In the genomic region with DNA sequence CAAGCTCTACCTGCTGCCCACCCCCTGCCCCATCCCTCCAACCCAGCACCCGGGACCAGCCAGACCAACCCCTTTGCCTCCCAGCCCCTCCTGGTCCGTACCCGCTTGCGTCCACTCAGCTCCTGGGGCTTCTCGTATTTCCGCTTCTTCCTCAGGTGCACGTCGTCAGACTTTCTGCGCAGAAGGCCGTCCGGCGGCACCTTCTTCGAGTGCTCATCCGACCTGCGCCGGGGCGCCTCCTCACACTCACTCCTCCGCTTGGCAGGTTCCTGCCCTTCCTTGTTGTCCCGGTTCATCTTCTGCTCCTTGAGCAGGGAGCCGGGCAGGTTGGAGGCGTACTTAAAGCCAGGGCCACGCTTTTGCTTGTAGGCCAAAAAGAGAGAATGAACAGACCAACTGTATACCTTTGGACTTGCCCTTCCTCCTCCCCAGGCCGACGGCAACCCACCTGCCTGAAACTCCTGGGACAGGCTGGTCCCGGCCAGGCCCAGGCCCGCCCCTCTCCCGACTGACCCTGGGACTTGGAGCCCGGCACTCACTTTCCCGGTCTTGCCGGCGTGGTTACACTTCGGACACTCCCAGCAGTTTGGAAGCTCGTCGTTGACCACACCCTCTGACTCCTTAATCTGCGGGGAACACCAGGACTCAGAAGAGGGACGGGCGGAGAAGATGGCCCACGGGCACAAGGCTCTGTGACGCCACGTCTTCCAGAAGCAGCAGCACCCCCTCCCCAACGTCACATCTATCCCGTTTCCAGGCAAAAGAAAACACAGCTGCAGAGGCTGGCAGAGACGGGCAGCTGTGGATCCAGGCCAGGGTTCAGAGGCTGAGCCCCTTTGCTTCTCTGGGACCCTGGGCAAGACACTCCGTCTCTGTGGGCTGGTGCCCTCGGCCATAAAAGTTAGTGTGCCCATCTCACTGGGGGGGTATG, we compare ENCODE assay signal across 11 cellular contexts. TPM values are rescaled to one million over a fixed set of nuclear protein-coding genes. Genes with fewer than 3 reads are reported as not detected.
DNase-seq lines count a peak whose midpoint lies in the region.
"Had no signal": no experiment of that assay in that cellular context is flagged by ENCODE, and none has a peak within 500 bp of the region (broad histone marks: within the 10 kb centered on the region; RNA-seq: fewer than 3 reads in every experiment).

No MANE protein-coding gene starts in this region.

- H3K14ac ChIP-seq in neuronal stem cell (ENCODE audit: low read length) = no peak overlapping the region

- H2AFZ ChIP-seq in neuronal stem cell (ENCODE audit: low read length) = no peak overlapping the region

- H3K4me3 ChIP-seq in neuronal stem cell (ENCODE audit: low read length in 2 of 2) = no peak overlapping the region
- H3K4me3 ChIP-seq: upper lobe of right lung had no signal

- no peak overlapping the region for H2BK120ac ChIP-seq in neuronal stem cell (ENCODE audit: low read depth, low read length)

- peak overlapping the region; percentile 41 for H3K27ac Mint-ChIP-seq in activated naive CD4-positive, alpha-beta T cell treated with anti-CD3 and anti-CD28 coated beads for 36 hours
- H3K27ac Mint-ChIP-seq: T-helper 1 cell treated with Interleukin-12 subunit alpha and Interleukin-12 subunit beta and Interleukin-4 antibody, amounts not matched to agents 30 μg/mL and 1 μg/mL, for 36 hours had no signal

- H4K91ac ChIP-seq in neuronal stem cell (ENCODE audit: low read depth, low read length, poor library complexity) = no peak overlapping the region

- no peak overlapping the region for H3K9ac ChIP-seq in neuronal stem cell (ENCODE audit: low read depth, low read length, poor library complexity)

- no peak for DNase-seq in activated naive CD4-positive, alpha-beta T cell treated with anti-CD3 and anti-CD28 coated beads for 36 hours
- DNase-seq in activated naive CD4-positive, alpha-beta T cell treated with Interleukin-2 at 50 U/mL for 16 hours = no peak
- no peak for DNase-seq in neuronal stem cell (ENCODE audit: low spot score)
- DNase-seq in NCI-H345 (lab: John Stamatoyannopoulos, UW) = no peak
- DNase-seq in effector CD8-positive, alpha-beta T cell (lab: John Stamatoyannopoulos, UW) = no peak
- DNase-seq in T-helper 1 cell = no peak

- H3K4me1 ChIP-seq in neuronal stem cell (ENCODE audit: control insufficient read depth in 2 of 2, insufficient read depth in 1 of 2, low read depth in 1 of 2, low read length in 2 of 2) = no peaks in the 10 kb centered on the region
- H3K4me1 ChIP-seq: Caco-2, upper lobe of right lung had no signal

- peak overlapping the region; percentile 80 for H3K23ac ChIP-seq in neuronal stem cell (ENCODE audit: low read depth, low read length, poor library complexity)

- no peak overlapping the region for H3K4me2 ChIP-seq in neuronal stem cell (ENCODE audit: insufficient read depth, low read length, poor library complexity, severe bottlenecking)

- no peaks in the 10 kb centered on the region for H3K27me3 ChIP-seq in neuronal stem cell (ENCODE audit: control insufficient read depth in 3 of 3, insufficient read depth in 3 of 3, low read depth in 1 of 3, low read length in 3 of 3)
- H3K27me3 ChIP-seq: upper lobe of right lung had no signal

- H3K36me3 Mint-ChIP-seq in activated naive CD4-positive, alpha-beta T cell treated with anti-CD3 and anti-CD28 coated beads for 36 hours (ENCODE audit: low read depth) = peaks cover 19% of the 10 kb centered on the region

- H3K27me3 Mint-ChIP-seq in activated naive CD4-positive, alpha-beta T cell treated with anti-CD3 and anti-CD28 coated beads for 36 hours (ENCODE audit: low read depth) = no peaks in the 10 kb centered on the region

- no peak overlapping the region for H3K4ac ChIP-seq in neuronal stem cell (ENCODE audit: low read length)

- H2BK5ac ChIP-seq in neuronal stem cell (ENCODE audit: low read length) = no peak overlapping the region

- H3K36me3 ChIP-seq in neuronal stem cell (replicated peaks in 1 of 2; ENCODE audit: control insufficient read depth in 2 of 2, insufficient read depth in 2 of 2, low read length in 2 of 2) = peaks cover 53 to 90% of the 10 kb centered on the region in 2 donors

- no CpG with 5 or more reads among the region's 45 CpGs for WGBS in neuronal stem cell (ENCODE audit: extremely low coverage in 2 of 2, insufficient read length in 2 of 2, insufficient replicate concordance in 1 of 2), 2 donors

- no peak overlapping the region for H3K18ac ChIP-seq in neuronal stem cell (ENCODE audit: low read length)

- H3K27ac ChIP-seq in cingulate gyrus (ENCODE audit: low read depth, low read length) = peak overlapping the region; percentile 75
- H3K27ac ChIP-seq in neuronal stem cell (replicated peaks; ENCODE audit: low read length) = no peak overlapping the region
- H3K27ac ChIP-seq in temporal lobe (ENCODE audit: low read depth, low read length) = peak overlapping the region; percentile 80
- H3K27ac ChIP-seq: upper lobe of right lung had no signal

- H2BK15ac ChIP-seq in neuronal stem cell (ENCODE audit: low read length) = no peak overlapping the region

- CTCF ChIA-PET in activated naive CD4-positive, alpha-beta T cell treated with anti-CD3 and anti-CD28 coated beads for 36 hours (lab: Charles Lee) = interaction anchor here (0.5 to 7.6 kb wide), 20 partner anchors 11 to 154 kb away, joined by 3 to 99 read pairs (median 6); partner anchors contain the start of gene RNF34

- no peak overlapping the region for H2BK12ac ChIP-seq in neuronal stem cell (ENCODE audit: low read length)

- H3K9me3 ChIP-seq in neuronal stem cell (replicated peaks in 1 of 2; ENCODE audit: control insufficient read depth in 2 of 2, insufficient read depth in 1 of 2, low read depth in 1 of 2, low read length in 2 of 2) = peaks cover 0 to 5% of the 10 kb centered on the region in 2 donors
- H3K9me3 ChIP-seq: Caco-2, upper lobe of right lung had no signal

- intact Hi-C loops in activated naive CD4-positive, alpha-beta T cell treated with anti-CD3 and anti-CD28 coated beads for 36 hours (cut with micrococcal nuclease) = loop anchor here (1.0 to 5.0 kb wide), 3 partner anchors 92 to 382 kb away; partner anchors contain the start of gene ANAPC5

- peaks cover 5% of the 10 kb centered on the region for H3K79me1 ChIP-seq in neuronal stem cell (ENCODE audit: low read depth, low read length)

- no peak overlapping the region for H4K8ac ChIP-seq in neuronal stem cell (ENCODE audit: low read depth, low read length)

- no peak overlapping the region for H3K4me3 Mint-ChIP-seq in activated naive CD4-positive, alpha-beta T cell treated with anti-CD3 and anti-CD28 coated beads for 36 hours
- H3K4me3 Mint-ChIP-seq: T-helper 1 cell treated with Interleukin-12 subunit alpha and Interleukin-12 subunit beta and Interleukin-4 antibody, amounts not matched to agents 30 μg/mL and 1 μg/mL, for 36 hours had no signal

- no peaks in the 10 kb centered on the region for H3K9me3 Mint-ChIP-seq in activated naive CD4-positive, alpha-beta T cell treated with anti-CD3 and anti-CD28 coated beads for 36 hours
- H3K9me3 Mint-ChIP-seq: T-helper 1 cell treated with Interleukin-12 subunit alpha and Interleukin-12 subunit beta and Interleukin-4 antibody, amounts not matched to agents 30 μg/mL and 1 μg/mL, for 36 hours had no signal

- H3K4me1 Mint-ChIP-seq in activated naive CD4-positive, alpha-beta T cell treated with anti-CD3 and anti-CD28 coated beads for 36 hours (ENCODE audit: low read depth) = peaks cover 6% of the 10 kb centered on the region

- no peak overlapping the region for H2AK5ac ChIP-seq in neuronal stem cell (ENCODE audit: low read depth, low read length)

RNA-seq across cellular contexts. Expression of gene RNF34, which starts 44.3 kb away (rescaled TPM):
- 10 to 100 TPM; 54.1 to 57.0 TPM for total RNA-seq in activated naive CD4-positive, alpha-beta T cell treated with anti-CD3 and anti-CD28 coated beads for 36 hours
- polyA plus RNA-seq in neuronal stem cell (2013, experiment 1 of 2) = 33.5 TPM
- 34.8 TPM for polyA plus RNA-seq in neuronal stem cell (2013, experiment 2 of 2)
- 48.7 TPM for total RNA-seq in temporal lobe
